In the genomic region with DNA sequence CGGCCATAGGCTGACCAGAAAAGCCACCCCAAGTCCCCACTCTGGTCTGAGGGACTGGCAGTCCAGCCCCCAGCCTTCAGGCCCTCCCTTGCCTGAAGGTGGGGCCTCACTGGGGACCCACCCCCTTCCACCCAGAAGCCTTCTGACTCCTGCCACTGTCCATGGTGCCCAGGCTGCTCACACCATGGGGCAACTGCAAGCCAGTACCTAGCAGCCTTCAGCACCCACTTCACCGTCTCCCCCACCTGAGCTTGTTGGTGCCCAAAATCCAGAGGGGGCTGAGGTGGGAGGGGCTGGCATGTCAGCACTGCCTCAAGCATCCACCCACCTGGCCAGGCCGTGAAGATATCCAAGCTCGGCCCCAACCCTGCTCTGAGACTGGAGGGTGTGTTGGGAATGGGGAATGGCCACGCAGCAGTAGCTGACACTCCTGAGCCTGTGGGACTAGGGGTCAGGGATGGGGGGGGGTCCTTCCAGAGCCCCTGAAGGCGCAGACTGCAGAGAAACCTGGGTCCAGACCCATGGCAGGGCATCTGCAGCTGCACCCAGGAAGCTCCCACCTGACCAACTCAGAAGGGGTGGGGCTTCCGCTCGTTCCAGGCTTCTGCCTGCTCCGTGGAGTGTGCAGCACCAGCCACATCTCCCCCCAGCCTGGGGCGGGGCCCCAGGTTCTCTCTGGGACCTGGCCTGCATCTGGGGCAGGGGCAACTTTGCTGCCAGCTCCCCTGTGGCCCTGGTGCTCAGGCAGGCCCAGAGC, we compare ENCODE assay signal across 17 cellular contexts.
"Had no signal": no experiment of that assay in that cellular context is flagged by ENCODE, and none has a peak within 500 bp of the region (broad histone marks: within the 10 kb centered on the region; RNA-seq: fewer than 3 reads in every experiment).

No MANE protein-coding gene starts in this region.

- H3K27ac ChIP-seq: brain microvascular endothelial cell, epithelial cell of prostate, heart right ventricle had no signal

- H3K36me3 ChIP-seq: brain microvascular endothelial cell, heart right ventricle had no signal

- DNase-seq: activated CD4-positive, alpha-beta T cell treated with anti-CD3 and anti-CD28 coated beads, Interleukin-2, amount 10 ng/mL, durations not matched to agents 7 days and 5 days; activated CD8-positive, alpha-beta memory T cell treated with anti-CD3 and anti-CD28 coated beads for 24 hours; activated gamma-delta T cell treated with Interleukin-2 at 50 U/mL for 16 hours; brain microvascular endothelial cell; cerebellar nuclear complex; effector memory CD8-positive, alpha-beta T cell; mammary epithelial cell; naive thymus-derived CD8-positive, alpha-beta T cell; nucleus accumbens; stimulated activated CD4-positive, alpha-beta T cell treated with anti-CD3 and anti-CD28 coated beads, Interleukin-15, amount 100 ng/mL, for 24 hours; stimulated activated CD4-positive, alpha-beta T cell treated with anti-CD3 and anti-CD28 coated beads, Interleukin-4, amount 100 ng/mL, for 24 hours; SW 1271 had no signal

- H3K4me3 ChIP-seq: heart right ventricle, mucosa of descending colon had no signal

- H3K27me3 ChIP-seq: brain microvascular endothelial cell, heart right ventricle had no signal

- FAIRE-seq: frontal cortex had no signal

- H3K9me3 ChIP-seq: mucosa of descending colon had no signal

- H3K4me1 ChIP-seq: heart right ventricle had no signal

- ATAC-seq: effector memory CD8-positive, alpha-beta T cell; left lobe of liver; naive thymus-derived CD8-positive, alpha-beta T cell had no signal
